10 cellular contexts compared by ENCODE assay signal in the genomic region with DNA sequence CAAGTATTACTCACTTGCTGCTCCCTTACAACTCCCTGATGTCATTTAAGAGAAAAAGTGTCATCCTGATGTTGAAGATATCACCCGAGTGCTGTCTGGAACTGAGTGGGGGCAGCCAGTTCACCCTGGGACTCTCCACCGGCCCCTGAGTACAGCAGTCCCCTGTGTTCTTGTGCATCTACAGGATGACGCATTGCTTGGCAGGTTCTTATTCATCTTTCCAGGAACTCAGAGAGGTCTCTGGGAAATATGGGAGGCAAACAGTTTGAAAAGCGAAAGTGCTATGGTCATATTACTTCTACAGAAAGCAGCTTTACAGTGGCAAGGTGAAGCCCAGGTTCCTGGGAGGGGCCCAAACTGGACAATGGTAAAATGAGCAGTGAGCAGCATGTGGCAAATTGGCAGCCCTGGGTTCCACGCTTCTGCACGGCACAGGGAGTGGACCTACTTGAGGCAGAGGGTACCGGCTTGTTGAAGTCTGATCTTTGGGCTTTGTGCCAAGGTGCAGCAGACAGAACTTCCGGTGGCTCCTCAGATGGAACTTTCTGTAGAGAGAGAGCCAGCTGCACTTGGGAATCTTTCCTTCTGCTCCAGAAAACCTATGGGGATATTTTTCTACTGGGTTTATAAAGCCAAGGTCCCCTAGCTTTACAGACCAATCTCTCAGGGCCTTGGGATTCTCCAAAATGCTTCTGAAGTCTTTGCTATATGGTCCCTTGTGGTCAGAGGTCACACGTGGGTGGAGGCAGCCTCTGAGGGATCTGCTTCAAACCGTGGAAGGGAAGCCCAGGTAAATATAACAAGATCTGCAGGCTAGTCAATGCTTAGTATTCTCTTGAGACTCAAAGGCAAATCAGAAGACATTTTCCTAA.
DNase-seq lines count a peak whose midpoint lies in the region; ATAC-seq, FAIRE-seq and TF ChIP-seq lines count a peak whose summit lies in the region.
"Had no signal": no experiment of that assay in that cellular context is flagged by ENCODE, and none has a peak within 500 bp of the region (broad histone marks: within the 10 kb centered on the region; RNA-seq: fewer than 3 reads in every experiment).

No MANE protein-coding gene starts in this region.

- ATAC-seq in T-cell (replicated peaks in 1 of 4), result peak; percentile 69 to 91 (median 78)
- peak in 1 of 4 donors; percentile 49 for ATAC-seq in psoas muscle
- ATAC-seq in HG02759 (IDR thresholded peaks at IDR 0.05; ENCODE audit: unreplicated experiment), result no peak
- no peak for ATAC-seq in HG02870 (IDR thresholded peaks at IDR 0.05; ENCODE audit: unreplicated experiment)

- no peaks in the 10 kb centered on the region for H3K27me3 ChIP-seq in A673 (replicated peaks; ENCODE audit: insufficient read depth, low read depth, low read length, poor library complexity)
- no peaks in the 10 kb centered on the region for H3K27me3 ChIP-seq in psoas muscle (ENCODE audit: insufficient read depth in 3 of 3, low read length in 2 of 3)
- H3K27me3 ChIP-seq: BLaER1, ovary had no signal

- H3K4me1 Mint-ChIP-seq in T-cell, result peaks cover 49 to 63% (median 51%) of the 10 kb centered on the region in 3 donors

- H3K4me3 Mint-ChIP-seq in T-cell, result peak overlapping the region; percentile 60 to 73 (median 62)

- intact Hi-C loops in A673 (cut with micrococcal nuclease; ENCODE audit: unreplicated experiment) (no loop called here), psoas muscle (cut with DNase I) (no loop called here), lower leg skin (cut with DNase I; ENCODE audit: low total_unique reads) (no loop called here)

- no peaks in the 10 kb centered on the region for H3K9me3 ChIP-seq in A673 (ENCODE audit: low read depth, low read length, poor library complexity, severe bottlenecking)
- no peaks in the 10 kb centered on the region for H3K9me3 ChIP-seq in psoas muscle
- H3K9me3 ChIP-seq: ovary had no signal

- no peaks in the 10 kb centered on the region for H3K27me3 Mint-ChIP-seq in T-cell

- DNase-seq in A673 (ENCODE audit: low spot score), result peak; percentile 17
- peak in 18 of 34 experiments; percentile 8 to 45 (median 19) for DNase-seq in T-cell
- DNase-seq in activated effector memory CD4-positive, alpha-beta T cell treated with anti-CD3 and anti-CD28 coated beads, Interleukin-2, amount 50 U/mL, for 16 hours, result peak; percentile 90
- no peak for DNase-seq in psoas muscle
- no peak for DNase-seq in HTR-8/SVneo (ENCODE audit: insufficient read length, low spot score)
- DNase-seq in lower leg skin (ENCODE audit: low spot score in 2 of 2), result no peak
- DNase-seq: ovary had no signal

- peak overlapping the region; percentile 93 for H3K27ac Mint-ChIP-seq in T-cell

- H3K9me3 Mint-ChIP-seq in T-cell, result no peaks in the 10 kb centered on the region

- H3K4me3 ChIP-seq in A673 (ENCODE audit: low read depth, low read length, poor library complexity, severe bottlenecking), result no peak overlapping the region
- H3K4me3 ChIP-seq in psoas muscle, result peak overlapping the region; percentile 0
- H3K4me3 ChIP-seq in lower leg skin (ENCODE audit: low read depth, poor library complexity, severe bottlenecking), result no peak overlapping the region
- H3K4me3 ChIP-seq: BLaER1, ovary had no signal

- WGBS in psoas muscle, 3 donors, result 25 to 31% (median 29%) methylated on average over 10 of the region's 10 CpGs
- 48 to 54% methylated on average over 10 of the region's 10 CpGs for WGBS in lower leg skin, 2 donors

- H3K36me3 ChIP-seq in A673 (ENCODE audit: insufficient read depth, low read length, poor library complexity, severe bottlenecking) (no peaks in the 10 kb centered on the region), psoas muscle (ENCODE audit: insufficient read depth in 1 of 2, low read depth in 1 of 2) (no peaks in the 10 kb centered on the region)
- H3K36me3 ChIP-seq: BLaER1, ovary had no signal

- H3K4me1 ChIP-seq in A673 (ENCODE audit: insufficient read depth, low read length, poor library complexity, severe bottlenecking) (no peaks in the 10 kb centered on the region), psoas muscle (no peaks in the 10 kb centered on the region)
- H3K4me1 ChIP-seq: BLaER1 had no signal

- TF ChIP-seq CTCF in A673 (conservative IDR thresholded peaks at IDR 0.05; ENCODE audit: low read depth, low read length) (no peak), psoas muscle (IDR thresholded peaks at IDR 0.05) (no peak), lower leg skin (IDR thresholded peaks at IDR 0.05) (no peak)

- CTCF ChIA-PET in A673 (lab: Charles Lee) (no interaction called here), T-cell (lab: Charles Lee) (interaction anchor here in 1 of 2 donors (0.9 to 1.5 kb wide), 2 partner anchors 19 to 53 kb away, joined by 3 read pairs; no protein-coding TSS in a partner anchor)

- POLR2A ChIA-PET in A673 (lab: Charles Lee; ENCODE audit: low non-redundant PET), result no interaction called here
- POLR2A ChIA-PET in T-cell (lab: Charles Lee), result interaction anchor here in 1 of 2 donors (1.6 kb wide), 1 partner anchor 16 kb away, joined by 5 read pairs; no protein-coding TSS in a partner anchor

- BruUV-seq in A673 (replicated peaks; lab: Mats Ljungman, UMichigan), result no TSS peak

- no peaks in the 10 kb centered on the region for H3K36me3 Mint-ChIP-seq in T-cell

- no peak for FAIRE-seq in HTR-8/SVneo (lab: Jason Lieb, UNC)

- no peak for TF ChIP-seq POLR2A in lower leg skin (IDR thresholded peaks at IDR 0.05)

- H3K27ac ChIP-seq in A673 (ENCODE audit: low read depth, low read length, poor library complexity, severe bottlenecking) (no peak overlapping the region), psoas muscle (no peak overlapping the region)
- H3K27ac ChIP-seq: BLaER1, ovary had no signal

Comparison
In these comparisons a context has a peak if more than half of its experiments do, and no peak if none do; other contexts are left out.
1. DNase-seq: peak in A673 (single experiment), T-cell (18 of 34) and activated effector memory CD4-positive, alpha-beta T cell treated with anti-CD3 and anti-CD28 coated beads, Interleukin-2, amount 50 U/mL, for 16 hours (single experiment); none in psoas muscle (0 of 2), HTR-8/SVneo (single experiment) and lower leg skin (0 of 2).
2. ATAC-seq: peak in T-cell (4 of 4); none in HG02759 (single experiment) and HG02870 (single experiment).